8 cellular contexts compared by ENCODE assay signal in the genomic region with DNA sequence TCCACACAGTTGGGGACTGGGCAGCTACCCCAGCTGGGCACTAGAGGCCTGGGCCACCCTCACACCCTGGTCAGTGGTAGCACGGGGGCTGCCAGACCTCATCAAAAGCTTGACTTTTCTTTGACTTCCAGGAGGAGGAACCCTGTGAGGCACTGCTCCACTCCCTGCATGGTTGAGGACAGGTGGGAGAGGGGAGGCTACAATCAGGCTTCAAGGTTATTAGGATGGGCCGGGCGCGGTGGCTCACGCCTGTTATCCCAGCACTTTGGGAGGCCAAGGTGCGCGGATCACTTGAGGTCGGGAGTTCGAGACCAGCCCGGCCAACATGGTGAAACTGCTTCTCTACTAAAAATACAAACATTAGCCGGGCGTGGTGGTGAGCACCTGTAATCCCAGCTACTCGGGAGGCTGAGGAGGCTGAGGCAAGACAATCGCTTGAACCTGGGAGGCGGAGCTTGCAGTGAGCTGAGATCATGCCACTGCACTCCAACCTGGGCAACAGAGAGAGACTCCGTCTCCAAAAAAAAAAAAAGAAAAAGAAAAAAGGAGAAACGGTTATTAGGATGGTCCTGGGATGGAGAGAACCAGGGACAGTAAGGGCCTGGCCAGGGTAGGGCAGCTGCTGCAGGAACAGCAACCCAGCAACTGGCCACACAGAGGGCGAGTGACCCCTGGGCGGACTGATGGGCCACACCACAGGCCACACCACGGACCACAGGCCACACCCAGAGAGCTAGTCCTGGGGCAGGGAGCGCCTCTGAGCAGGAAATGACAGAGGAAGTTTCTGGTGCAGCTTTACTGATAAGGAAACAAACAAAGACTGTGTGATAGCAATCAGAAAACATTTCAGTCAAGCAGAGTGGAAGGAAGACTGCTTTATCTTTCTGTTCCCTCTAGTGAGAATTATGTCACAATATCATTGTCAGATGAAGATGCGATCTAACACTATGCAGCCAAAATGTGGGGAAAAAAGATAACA. TPM values are rescaled to one million over a fixed set of nuclear protein-coding genes. Genes with fewer than 3 reads are reported as not detected.
DNase-seq lines count a peak whose midpoint lies in the region; ATAC-seq and TF ChIP-seq lines count a peak whose summit lies in the region.

No MANE protein-coding gene starts in this region.

- H3K4me1 Mint-ChIP-seq in activated T-helper 1 cell treated with anti-CD3 and anti-CD28 coated beads, Interleukin-12 subunit alpha, Interleukin-12 subunit beta, Interleukin-2, Interleukin-4 antibody, amounts not matched to agents 30 ng/mL and 10 ng/mL and 1 ng/mL, durations not matched to agents 14 hours and 24 hours and 36 hours (ENCODE audit: low read depth), result peaks cover 22% of the 10 kb centered on the region

- peak overlapping the region; percentile 40 for H3K27ac Mint-ChIP-seq in activated T-helper 1 cell treated with anti-CD3 and anti-CD28 coated beads, Interleukin-12 subunit alpha, Interleukin-12 subunit beta, Interleukin-2, Interleukin-4 antibody, amounts not matched to agents 30 ng/mL and 10 ng/mL and 1 ng/mL, durations not matched to agents 14 hours and 24 hours and 36 hours

- no peak overlapping the region for H3K9ac ChIP-seq in Loucy (ENCODE audit: low read depth, low read length, poor library complexity, severe bottlenecking)

- no peak overlapping the region for H2AFZ ChIP-seq in Loucy (ENCODE audit: low read length)

- no peaks in the 10 kb centered on the region for H3K36me3 ChIP-seq in Loucy (ENCODE audit: insufficient read depth, low read length)
- no peaks in the 10 kb centered on the region for H3K36me3 ChIP-seq in lower lobe of right lung
- no peaks in the 10 kb centered on the region for H3K36me3 ChIP-seq in uterus

- intact Hi-C loops in activated T-helper 1 cell treated with anti-CD3 and anti-CD28 coated beads, Interleukin-12 subunit alpha, Interleukin-12 subunit beta, Interleukin-2, Interleukin-4 antibody, amounts not matched to agents 30 ng/mL and 10 ng/mL and 1 ng/mL, durations not matched to agents 14 hours and 24 hours and 36 hours (cut with micrococcal nuclease), result no loop called here
- intact Hi-C loops in lower lobe of right lung (cut with DNase I), result no loop called here
- intact Hi-C loops in uterus (cut with DNase I; ENCODE audit: low total_unique reads), result no loop called here

- no peaks in the 10 kb centered on the region for H3F3A ChIP-seq in Loucy (ENCODE audit: low read depth)

- H3K9me3 ChIP-seq in Loucy (ENCODE audit: insufficient read depth, low read depth, low read length) (no peaks in the 10 kb centered on the region), lower lobe of right lung (no peaks in the 10 kb centered on the region), uterus (no peaks in the 10 kb centered on the region)

- peak overlapping the region; percentile 33 for H3K4me3 Mint-ChIP-seq in activated T-helper 1 cell treated with anti-CD3 and anti-CD28 coated beads, Interleukin-12 subunit alpha, Interleukin-12 subunit beta, Interleukin-2, Interleukin-4 antibody, amounts not matched to agents 30 ng/mL and 10 ng/mL and 1 ng/mL, durations not matched to agents 14 hours and 24 hours and 36 hours

- no peaks in the 10 kb centered on the region for H3K36me3 Mint-ChIP-seq in activated T-helper 1 cell treated with anti-CD3 and anti-CD28 coated beads, Interleukin-12 subunit alpha, Interleukin-12 subunit beta, Interleukin-2, Interleukin-4 antibody, amounts not matched to agents 30 ng/mL and 10 ng/mL and 1 ng/mL, durations not matched to agents 14 hours and 24 hours and 36 hours (ENCODE audit: low read depth)

- no peaks in the 10 kb centered on the region for H3K79me2 ChIP-seq in Loucy (ENCODE audit: insufficient read depth, low read length)

- ATAC-seq in lower lobe of right lung (peak; percentile 70 to 87), GM21737 (IDR thresholded peaks at IDR 0.05; ENCODE audit: unreplicated experiment) (no peak), GM18511 (IDR thresholded peaks at IDR 0.05; ENCODE audit: unreplicated experiment) (no peak), HG03159 (IDR thresholded peaks at IDR 0.05; ENCODE audit: unreplicated experiment) (no peak)

- no peaks in the 10 kb centered on the region for H4K20me1 ChIP-seq in Loucy (ENCODE audit: insufficient read depth, low read length, poor library complexity, severe bottlenecking)

- no peak for TF ChIP-seq POLR2A in uterus (IDR thresholded peaks at IDR 0.05)

- no peak overlapping the region for H3K4me3 ChIP-seq in Loucy (ENCODE audit: low read length, poor library complexity, severe bottlenecking)
- H3K4me3 ChIP-seq in lower lobe of right lung, result no peak overlapping the region
- H3K4me3 ChIP-seq in uterus, result no peak overlapping the region

- DNase-seq in COLO829 (ENCODE audit: low spot score) (peak; percentile 61), lower lobe of right lung (peak; percentile 76), uterus (no peak)
- DNase-seq in activated T-helper 1 cell treated with anti-CD3 and anti-CD28 coated beads, Interleukin-12 subunit alpha, Interleukin-12 subunit beta, Interleukin-2, Interleukin-4 antibody, amounts not matched to agents 30 ng/mL and 10 ng/mL and 1 ng/mL, durations not matched to agents 14 hours and 24 hours and 36 hours (ENCODE audit: low spot score), result peak; percentile 36

- peak overlapping the region; percentile 32 for H3K4me2 ChIP-seq in Loucy (ENCODE audit: low read depth, low read length, poor library complexity, severe bottlenecking)

- H3K27me3 ChIP-seq in Loucy (ENCODE audit: insufficient read depth, low read length, poor library complexity, severe bottlenecking), result no peaks in the 10 kb centered on the region
- H3K27me3 ChIP-seq in lower lobe of right lung (ENCODE audit: low read depth), result no peaks in the 10 kb centered on the region
- no peaks in the 10 kb centered on the region for H3K27me3 ChIP-seq in uterus

- H3K27ac ChIP-seq in lower lobe of right lung (no peak overlapping the region), uterus (no peak overlapping the region)

- H3K27me3 Mint-ChIP-seq in activated T-helper 1 cell treated with anti-CD3 and anti-CD28 coated beads, Interleukin-12 subunit alpha, Interleukin-12 subunit beta, Interleukin-2, Interleukin-4 antibody, amounts not matched to agents 30 ng/mL and 10 ng/mL and 1 ng/mL, durations not matched to agents 14 hours and 24 hours and 36 hours (ENCODE audit: insufficient read depth), result no peaks in the 10 kb centered on the region

- H3K4me1 ChIP-seq in Loucy (ENCODE audit: insufficient read depth, low read length, poor library complexity, severe bottlenecking) (peaks cover 32% of the 10 kb centered on the region), lower lobe of right lung (no peaks in the 10 kb centered on the region), uterus (peaks cover 0 to 3% of the 10 kb centered on the region in 2 donors)

- no peaks in the 10 kb centered on the region for H3K9me3 Mint-ChIP-seq in activated T-helper 1 cell treated with anti-CD3 and anti-CD28 coated beads, Interleukin-12 subunit alpha, Interleukin-12 subunit beta, Interleukin-2, Interleukin-4 antibody, amounts not matched to agents 30 ng/mL and 10 ng/mL and 1 ng/mL, durations not matched to agents 14 hours and 24 hours and 36 hours

- H3K9me2 ChIP-seq in Loucy (replicated peaks; ENCODE audit: low read depth, low read length), result no peaks in the 10 kb centered on the region

- TF ChIP-seq CTCF in Loucy (conservative IDR thresholded peaks at IDR 0.05; ENCODE audit: low read length) (no peak), lower lobe of right lung (IDR thresholded peaks at IDR 0.05) (no peak), uterus (IDR thresholded peaks at IDR 0.05) (no peak)

RNA-seq across cellular contexts. Expression of gene OPN1LW, which starts 20.5 kb away (rescaled TPM):
- total RNA-seq in activated T-helper 1 cell treated with anti-CD3 and anti-CD28 coated beads, Interleukin-12 subunit alpha, Interleukin-12 subunit beta, Interleukin-2, Interleukin-4 antibody, amounts not matched to agents 30 ng/mL and 10 ng/mL and 1 ng/mL, durations not matched to agents 14 hours and 24 hours and 36 hours, result not detected in 2 replicates
- total RNA-seq in lower lobe of right lung (not detected), uterus (not detected)

RNA-seq across cellular contexts. Expression of gene MECP2, which starts 26.0 kb away (rescaled TPM):
- total RNA-seq in activated T-helper 1 cell treated with anti-CD3 and anti-CD28 coated beads, Interleukin-12 subunit alpha, Interleukin-12 subunit beta, Interleukin-2, Interleukin-4 antibody, amounts not matched to agents 30 ng/mL and 10 ng/mL and 1 ng/mL, durations not matched to agents 14 hours and 24 hours and 36 hours, result 53.4 and 59.4 TPM in 2 replicates
- total RNA-seq in lower lobe of right lung, result 57.6 TPM
- 100 to 1,000 TPM in 1 of 4 donors, 10 to 100 TPM in 3; 29.7 to 106 (median 50.6) TPM for total RNA-seq in uterus

RNA-seq across cellular contexts. Expression of gene OPN1MW, which starts 58.9 kb away (rescaled TPM):
- total RNA-seq in activated T-helper 1 cell treated with anti-CD3 and anti-CD28 coated beads, Interleukin-12 subunit alpha, Interleukin-12 subunit beta, Interleukin-2, Interleukin-4 antibody, amounts not matched to agents 30 ng/mL and 10 ng/mL and 1 ng/mL, durations not matched to agents 14 hours and 24 hours and 36 hours, result not detected in 2 replicates
- total RNA-seq in lower lobe of right lung (not detected), uterus (not detected)

Comparison
In these comparisons a context has a peak if more than half of its experiments do, and no peak if none do; other contexts are left out.
1. DNase-seq: peak in COLO829 (single experiment), activated T-helper 1 cell treated with anti-CD3 and anti-CD28 coated beads, Interleukin-12 subunit alpha, Interleukin-12 subunit beta, Interleukin-2, Interleukin-4 antibody, amounts not matched to agents 30 ng/mL and 10 ng/mL and 1 ng/mL, durations not matched to agents 14 hours and 24 hours and 36 hours (single experiment) and lower lobe of right lung (single experiment); none in uterus (0 of 2).
2. ATAC-seq: peak in lower lobe of right lung (2 of 2); none in GM21737 (single experiment), GM18511 (single experiment) and HG03159 (single experiment).